Comparison of ENCODE assay signal across 1 cellular context in the genomic region with DNA sequence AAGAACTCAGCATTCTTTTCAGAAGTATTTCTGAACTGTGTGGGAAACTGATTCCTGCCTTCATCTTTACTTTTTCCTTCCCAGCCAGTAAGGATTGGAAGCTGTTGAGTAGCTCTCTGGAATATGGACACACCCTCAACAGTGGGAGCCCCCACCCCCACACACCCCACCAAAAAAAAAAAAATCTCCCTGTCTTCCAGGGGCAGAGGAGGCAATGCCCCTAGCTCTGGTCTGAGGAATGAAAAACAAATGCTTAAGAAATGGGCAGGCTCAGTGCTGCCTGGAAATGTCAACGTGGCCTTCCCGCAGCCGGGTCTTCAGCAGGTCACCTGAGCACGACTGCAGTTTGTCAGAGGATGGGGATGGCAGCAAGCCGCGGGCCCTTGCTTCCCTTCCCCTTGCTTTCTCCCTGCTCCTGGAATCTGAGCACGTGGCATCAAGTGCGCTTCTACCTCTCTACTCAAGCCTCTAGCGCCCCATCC.
TF ChIP-seq lines count a peak whose summit lies in the region.

No MANE protein-coding gene starts in this region.

TF ChIP-seq in SK-N-SH, 30 proteins besides CTCF, POLR2A, EP300 and RAD21 (continued from another document):
- TF ChIP-seq RXRA (IDR thresholded peaks at IDR 0.05; ENCODE audit: borderline replicate concordance, low read depth): no peak
- no peak for TF ChIP-seq FOXJ3 (CRISPR knock-in tag; IDR thresholded peaks at IDR 0.05)
- no peak for TF ChIP-seq SMC3 (IDR thresholded peaks at IDR 0.05; ENCODE audit: low read depth, low read length)
